In genomic region chr9:133994359-133995011, GRCh38 we compare ENCODE assay signal across 1 cellular context.
TF ChIP-seq lines count a peak whose summit lies in the region.

No MANE protein-coding gene starts in this region.

TF ChIP-seq in IMR-90, 13 proteins besides CTCF, POLR2A, EP300 and RAD21 (continued from another document):
- TF ChIP-seq RCOR1 (IDR thresholded peaks at IDR 0.05; ENCODE audit: insufficient replicate concordance, low read length) (no peak), RFX5 (IDR thresholded peaks at IDR 0.05; ENCODE audit: low read depth, low read length) (no peak), BHLHE40 (IDR thresholded peaks at IDR 0.05; ENCODE audit: low read depth, low read length) (no peak), MXI1 (IDR thresholded peaks at IDR 0.05; ENCODE audit: borderline replicate concordance, low read depth, low read length) (no peak), SMC3 (IDR thresholded peaks at IDR 0.05; ENCODE audit: low read depth, low read length) (peak; percentile 98), MAFK (IDR thresholded peaks at IDR 0.05; ENCODE audit: low read depth, low read length) (no peak), CEBPB (IDR thresholded peaks at IDR 0.05; ENCODE audit: low read depth, low read length) (no peak)
